Comparison of ENCODE assay signal across 18 cellular contexts in the genomic region with DNA sequence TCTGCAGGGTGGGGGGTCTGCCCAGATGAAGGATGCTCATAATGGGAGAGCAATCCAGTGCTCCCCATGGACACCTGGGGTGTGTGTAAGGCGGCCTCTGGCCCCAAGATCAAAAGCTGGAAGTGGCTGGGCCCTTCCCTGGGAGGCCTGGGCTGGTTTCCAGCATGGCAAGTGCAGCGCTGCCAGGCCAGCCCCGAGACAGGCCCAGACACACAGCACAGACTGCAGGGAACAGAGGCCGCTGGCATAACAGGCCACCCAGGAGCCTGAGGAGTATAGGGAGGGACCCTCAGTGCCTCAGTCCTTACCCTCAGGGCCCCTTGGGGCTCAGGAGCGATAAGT. TPM values are rescaled to one million over a fixed set of nuclear protein-coding genes. Genes with fewer than 3 reads are reported as not detected.
DNase-seq lines count a peak whose midpoint lies in the region; ATAC-seq and TF ChIP-seq lines count a peak whose summit lies in the region.
"Had no signal": no experiment of that assay in that cellular context is flagged by ENCODE, and none has a peak within 500 bp of the region (broad histone marks: within the 10 kb centered on the region; RNA-seq: fewer than 3 reads in every experiment).

No MANE protein-coding gene starts in this region.

- H3K4me2 ChIP-seq in Loucy (ENCODE audit: low read depth, low read length, poor library complexity, severe bottlenecking): peak overlapping the region; percentile 59

- no peaks in the 10 kb centered on the region for H3F3A ChIP-seq in Loucy (ENCODE audit: low read depth)

- no peak for TF ChIP-seq CTCF in CD4-positive, alpha-beta T cell (IDR thresholded peaks at IDR 0.05)
- TF ChIP-seq CTCF in Loucy (conservative IDR thresholded peaks at IDR 0.05; ENCODE audit: low read length) (no peak), nephron (IDR thresholded peaks at IDR 0.05; ENCODE audit: unreplicated experiment in 3 of 3) (no peak), colonic mucosa (IDR thresholded peaks at IDR 0.05) (no peak)

- no peak for DNase-seq in CD4-positive, alpha-beta T cell
- DNase-seq in dedifferentiated amniotic fluid mesenchymal stem cell (ENCODE audit: extremely low spot score): no peak
- DNase-seq in NCI-H774 (lab: John Stamatoyannopoulos, UW): no peak
- no peak for DNase-seq in colonic mucosa
- DNase-seq: activated CD4-positive, alpha-beta T cell treated with anti-CD3 and anti-CD28 coated beads for 36 hours; body of pancreas; dermis blood vessel endothelial cell; erythroblast; left lung; NCI-H69; OCI-M1; stimulated activated CD4-positive, alpha-beta T cell treated with anti-CD3 and anti-CD28 coated beads, Interleukin-2, amount 100 ng/mL, for 48 hours; T1000 had no signal

- CTCF ChIA-PET in CD4-positive, alpha-beta T cell (lab: Charles Lee): interaction anchor here (0.5 to 1.2 kb wide), 2 partner anchors 33 to 38 kb away, joined by 3 read pairs; no protein-coding TSS in a partner anchor

- H3K9ac ChIP-seq in Loucy (ENCODE audit: low read depth, low read length, poor library complexity, severe bottlenecking): peak overlapping the region; percentile 71
- H3K9ac ChIP-seq in colonic mucosa (ENCODE audit: low read depth in 2 of 2, low read length in 2 of 2): no peak overlapping the region

- ATAC-seq in CD4-positive, alpha-beta T cell (ENCODE audit: poor library complexity): no peak
- ATAC-seq in GM21717 (IDR thresholded peaks at IDR 0.05; ENCODE audit: unreplicated experiment): no peak
- ATAC-seq: activated CD4-positive, alpha-beta T cell treated with anti-CD3 and anti-CD28 coated beads for 36 hours; body of pancreas had no signal

- H2AFZ ChIP-seq in Loucy (ENCODE audit: low read length): no peak overlapping the region

- no peaks in the 10 kb centered on the region for H3K36me3 Mint-ChIP-seq in CD4-positive, alpha-beta T cell (ENCODE audit: low read depth)
- H3K36me3 Mint-ChIP-seq in dendritic cell treated with granulocyte-macrophage colony-stimulating factor and Interleukin-4, amounts not matched to agents 40 ng/mL and 50 ng/mL, for 4 days (ENCODE audit: low read depth): no peaks in the 10 kb centered on the region
- H3K36me3 Mint-ChIP-seq in nephron (ENCODE audit: low read depth): no peaks in the 10 kb centered on the region

- H3K27ac ChIP-seq in CD4-positive, alpha-beta T cell (ENCODE audit: low read depth, low read length): no peak overlapping the region
- no peak overlapping the region for H3K27ac ChIP-seq in colonic mucosa
- H3K27ac ChIP-seq: body of pancreas, left lung had no signal

- no peaks in the 10 kb centered on the region for H3K36me3 ChIP-seq in Loucy (ENCODE audit: insufficient read depth, low read length)
- H3K36me3 ChIP-seq in colonic mucosa: no peaks in the 10 kb centered on the region
- H3K36me3 ChIP-seq: left lung had no signal

- no peaks in the 10 kb centered on the region for H3K79me2 ChIP-seq in Loucy (ENCODE audit: insufficient read depth, low read length)

- H3K4me3 ChIP-seq in Loucy (ENCODE audit: low read length, poor library complexity, severe bottlenecking) (peak overlapping the region; percentile 53), colonic mucosa (no peak overlapping the region)
- H3K4me3 ChIP-seq: body of pancreas had no signal

- H3K27me3 Mint-ChIP-seq in CD4-positive, alpha-beta T cell: peaks cover 53% of the 10 kb centered on the region
- peaks cover 76% of the 10 kb centered on the region for H3K27me3 Mint-ChIP-seq in dendritic cell treated with granulocyte-macrophage colony-stimulating factor and Interleukin-4, amounts not matched to agents 40 ng/mL and 50 ng/mL, for 4 days
- H3K27me3 Mint-ChIP-seq in nephron (ENCODE audit: low read depth): peaks cover 99% of the 10 kb centered on the region

- peak overlapping the region; percentile 76 for H3K4me3 Mint-ChIP-seq in CD4-positive, alpha-beta T cell
- peak overlapping the region; percentile 14 for H3K4me3 Mint-ChIP-seq in dendritic cell treated with granulocyte-macrophage colony-stimulating factor and Interleukin-4, amounts not matched to agents 40 ng/mL and 50 ng/mL, for 4 days
- peak overlapping the region in 2 of 3 experiments; percentile 37 to 48 for H3K4me3 Mint-ChIP-seq in nephron
- H3K4me3 Mint-ChIP-seq: activated CD4-positive, alpha-beta T cell treated with anti-CD3 and anti-CD28 coated beads for 36 hours had no signal

- peaks cover 28% of the 10 kb centered on the region for H3K27me3 ChIP-seq in CD4-positive, alpha-beta T cell (ENCODE audit: control insufficient read depth, insufficient read depth, low read length)
- H3K27me3 ChIP-seq in Loucy (ENCODE audit: insufficient read depth, low read length, poor library complexity, severe bottlenecking) (no peaks in the 10 kb centered on the region), colonic mucosa (peaks cover 11% of the 10 kb centered on the region)
- H3K27me3 ChIP-seq: body of pancreas had no signal

- no peaks in the 10 kb centered on the region for H4K20me1 ChIP-seq in Loucy (ENCODE audit: insufficient read depth, low read length, poor library complexity, severe bottlenecking)

- H3K9me3 ChIP-seq in CD4-positive, alpha-beta T cell (ENCODE audit: control insufficient read depth, low read length): no peaks in the 10 kb centered on the region
- no peaks in the 10 kb centered on the region for H3K9me3 ChIP-seq in Loucy (ENCODE audit: insufficient read depth, low read depth, low read length)
- H3K9me3 ChIP-seq in colonic mucosa: no peaks in the 10 kb centered on the region
- H3K9me3 ChIP-seq: body of pancreas, left lung had no signal

- H3K4me1 ChIP-seq in Loucy (ENCODE audit: insufficient read depth, low read length, poor library complexity, severe bottlenecking): peaks cover 9% of the 10 kb centered on the region
- no peaks in the 10 kb centered on the region for H3K4me1 ChIP-seq in colonic mucosa

- POLR2A ChIA-PET in CD4-positive, alpha-beta T cell (lab: Charles Lee): interaction anchor here (1.4 kb wide), 1 partner anchor 54 kb away, joined by 3 read pairs; no protein-coding TSS in a partner anchor

- peaks cover 18% of the 10 kb centered on the region for H3K4me1 Mint-ChIP-seq in CD4-positive, alpha-beta T cell (ENCODE audit: low read depth)
- H3K4me1 Mint-ChIP-seq in dendritic cell treated with granulocyte-macrophage colony-stimulating factor and Interleukin-4, amounts not matched to agents 40 ng/mL and 50 ng/mL, for 4 days (ENCODE audit: low read depth): peaks cover 29% of the 10 kb centered on the region
- no peaks in the 10 kb centered on the region for H3K4me1 Mint-ChIP-seq in nephron

- H3K9me2 ChIP-seq in Loucy (replicated peaks; ENCODE audit: low read depth, low read length): no peaks in the 10 kb centered on the region

- intact Hi-C loops in CD4-positive, alpha-beta T cell (cut with DNase I, micrococcal nuclease): no loop called here
- intact Hi-C loops in dendritic cell treated with granulocyte-macrophage colony-stimulating factor and Interleukin-4, amounts not matched to agents 40 ng/mL and 50 ng/mL, for 4 days (cut with micrococcal nuclease): no loop called here
- intact Hi-C loops in colonic mucosa (cut with DNase I): no loop called here

- no peak overlapping the region for H3K27ac Mint-ChIP-seq in CD4-positive, alpha-beta T cell
- H3K27ac Mint-ChIP-seq in dendritic cell treated with granulocyte-macrophage colony-stimulating factor and Interleukin-4, amounts not matched to agents 40 ng/mL and 50 ng/mL, for 4 days: no peak overlapping the region
- H3K27ac Mint-ChIP-seq in nephron: no peak overlapping the region
- H3K27ac Mint-ChIP-seq: activated CD4-positive, alpha-beta T cell treated with anti-CD3 and anti-CD28 coated beads for 36 hours had no signal

- H3K9me3 Mint-ChIP-seq in CD4-positive, alpha-beta T cell: no peaks in the 10 kb centered on the region
- H3K9me3 Mint-ChIP-seq in dendritic cell treated with granulocyte-macrophage colony-stimulating factor and Interleukin-4, amounts not matched to agents 40 ng/mL and 50 ng/mL, for 4 days: no peaks in the 10 kb centered on the region
- H3K9me3 Mint-ChIP-seq in nephron: no peaks in the 10 kb centered on the region

RNA-seq across cellular contexts. Expression of a gene that starts 10.0 kb away (rescaled TPM):
- not detected for total RNA-seq in CD4-positive, alpha-beta T cell
- 10 to 100 TPM; 36.1 to 43.5 TPM for total RNA-seq in colonic mucosa
- total RNA-seq: skeletal muscle tissue had no signal

RNA-seq across cellular contexts. Expression of a gene that starts 10.0 kb away (rescaled TPM):
- total RNA-seq in CD4-positive, alpha-beta T cell: 1 to 10 TPM; 9.7 to 9.9 TPM
- total RNA-seq in colonic mucosa: 1 to 10 TPM; 6.9 to 8.2 TPM
- total RNA-seq: body of pancreas, dermis blood vessel endothelial cell had no signal

RNA-seq across cellular contexts. Expression of a gene that starts 40.4 kb away (rescaled TPM):
- total RNA-seq in CD4-positive, alpha-beta T cell: 10 to 100 TPM; 20.8 to 22.5 TPM
- 10 to 100 TPM; 21.7 to 53.8 TPM for total RNA-seq in colonic mucosa

RNA-seq across cellular contexts. Expression of a gene that starts 55.4 kb away (rescaled TPM):
- total RNA-seq in CD4-positive, alpha-beta T cell: under 1 TPM; 0.42 to 0.47 TPM
- total RNA-seq in colonic mucosa: 1 to 10 TPM; 3.2 to 6.0 TPM

Comparison
In these comparisons a context has a peak if more than half of its experiments do, and no peak if none do; other contexts are left out.
1. H3K4me3 Mint-ChIP-seq: peak in every context shown above with its lines; median percentile 76 in CD4-positive, alpha-beta T cell; 42 in nephron; 14 in dendritic cell treated with granulocyte-macrophage colony-stimulating factor and Interleukin-4, amounts not matched to agents 40 ng/mL and 50 ng/mL, for 4 days.
2. RNA of a gene that starts 10.0 kb away (total RNA-seq): 36.1 to 43.5 TPM in colonic mucosa; not detected in CD4-positive, alpha-beta T cell; every median in the first group is over 10 times any median in the second.